Comparison of ENCODE assay signal across 9 cellular contexts in the genomic region with DNA sequence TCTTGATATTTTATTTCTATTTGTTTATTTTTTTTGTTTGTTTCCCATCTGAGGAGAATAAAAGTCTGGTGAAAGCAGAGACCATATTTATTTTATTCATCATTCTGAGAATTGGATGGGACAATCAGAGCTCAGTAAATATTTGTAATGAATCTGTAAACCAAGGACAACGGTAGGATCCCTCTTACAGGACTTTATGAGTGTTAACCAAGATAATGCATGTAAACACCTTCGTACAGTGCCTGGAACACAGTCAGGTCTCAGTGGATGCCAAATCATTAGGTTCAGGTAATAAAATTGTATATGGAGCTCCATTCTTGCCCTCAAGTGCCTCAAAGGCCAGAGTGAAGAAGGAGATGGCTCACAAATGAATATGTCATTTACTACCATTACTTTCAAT.
"Had no signal": no experiment of that assay in that cellular context is flagged by ENCODE, and none has a peak within 500 bp of the region (broad histone marks: within the 10 kb centered on the region; RNA-seq: fewer than 3 reads in every experiment).

No MANE protein-coding gene starts in this region.

- DNase-seq: GM23248, GOT3, H7, H9, HCEC 1CT, HFFc6 had no signal

- H3K4me1 ChIP-seq: HAP-1 had no signal

- H3K27ac ChIP-seq: GM23248 had no signal

- H3K36me3 ChIP-seq: HAP-1 had no signal

- H3K4me3 ChIP-seq: GM23248, GM23338, HAP-1 had no signal

- ATAC-seq: GM23338, HCT116 had no signal

- H3K9me3 ChIP-seq: HAP-1 had no signal
